ENCODE assay signal across 7 cellular contexts in genomic region chr6:12956991-12957320, GRCh38.
DNase-seq lines count a peak whose midpoint lies in the region; ATAC-seq lines count a peak whose summit lies in the region.

No MANE protein-coding gene starts in this region.

- H3K36me3 Mint-ChIP-seq in activated naive CD8-positive, alpha-beta T cell, result no peaks in the 10 kb centered on the region

- H3K9me3 Mint-ChIP-seq in activated naive CD8-positive, alpha-beta T cell (ENCODE audit: low read depth), result no peaks in the 10 kb centered on the region
- H3K9me3 Mint-ChIP-seq in stimulated activated naive CD8-positive, alpha-beta T cell treated with anti-CD3 and anti-CD28 coated beads, Interleukin-15, amount 100 ng/mL, for 72 hours, result no peaks in the 10 kb centered on the region

- no peak overlapping the region for H3K9ac ChIP-seq in HUES6 (ENCODE audit: low read length)
- no peak overlapping the region for H3K9ac ChIP-seq in iPS-20b (ENCODE audit: low read depth, low read length)

- peak overlapping the region; percentile 84 for H3K4me3 Mint-ChIP-seq in activated naive CD8-positive, alpha-beta T cell
- H3K4me3 Mint-ChIP-seq in stimulated activated naive CD8-positive, alpha-beta T cell treated with anti-CD3 and anti-CD28 coated beads, Interleukin-15, amount 100 ng/mL, for 72 hours, result peak overlapping the region; percentile 89 to 93

- H3K4me3 ChIP-seq in HUES6 (ENCODE audit: low read depth, low read length), result peak overlapping the region; percentile 58
- H3K4me3 ChIP-seq in iPS-20b (ENCODE audit: low read length), result peak overlapping the region; percentile 45

- H3K36me3 ChIP-seq in HUES6 (ENCODE audit: control insufficient read depth, insufficient read depth, low read length) (no peaks in the 10 kb centered on the region), iPS-20b (ENCODE audit: insufficient read depth, low read depth, low read length) (no peaks in the 10 kb centered on the region)

- ATAC-seq in stimulated activated naive CD8-positive, alpha-beta T cell treated with anti-CD3 and anti-CD28 coated beads, Interleukin-15, amount 100 ng/mL, for 72 hours, result no peak
- ATAC-seq in HG03460 (IDR thresholded peaks at IDR 0.05; ENCODE audit: unreplicated experiment), result no peak
- ATAC-seq in GM21423 (IDR thresholded peaks at IDR 0.05; ENCODE audit: unreplicated experiment), result no peak

- H3K27ac ChIP-seq in HUES6 (ENCODE audit: low read depth, low read length) (no peak overlapping the region), iPS-20b (ENCODE audit: low read length) (no peak overlapping the region)

- H3K9me3 ChIP-seq in HUES6 (ENCODE audit: control insufficient read depth, insufficient read depth, low read depth, low read length), result no peaks in the 10 kb centered on the region
- no peaks in the 10 kb centered on the region for H3K9me3 ChIP-seq in iPS-20b (ENCODE audit: insufficient read depth, low read depth, low read length)

- DNase-seq in stimulated activated naive CD8-positive, alpha-beta T cell treated with anti-CD3 and anti-CD28 coated beads, Interleukin-15, amount 100 ng/mL, for 72 hours, result no peak
- DNase-seq in NOMO-1 treated with DMSO at 0.1 percent for 48 hours (lab: John Stamatoyannopoulos, UW; ENCODE audit: unreplicated experiment), result no peak

- H3K27me3 ChIP-seq in HUES6 (ENCODE audit: control insufficient read depth, insufficient read depth, low read length), result peaks cover 51% of the 10 kb centered on the region
- H3K27me3 ChIP-seq in iPS-20b (ENCODE audit: insufficient read depth, low read length), result peaks cover 85% of the 10 kb centered on the region

- no peak overlapping the region for H3K27ac Mint-ChIP-seq in activated naive CD8-positive, alpha-beta T cell
- peak overlapping the region; percentile 30 to 76 for H3K27ac Mint-ChIP-seq in stimulated activated naive CD8-positive, alpha-beta T cell treated with anti-CD3 and anti-CD28 coated beads, Interleukin-15, amount 100 ng/mL, for 72 hours

- H3K4me1 Mint-ChIP-seq in activated naive CD8-positive, alpha-beta T cell (ENCODE audit: low read depth), result peaks cover 21% of the 10 kb centered on the region
- peaks cover 24% of the 10 kb centered on the region for H3K4me1 Mint-ChIP-seq in stimulated activated naive CD8-positive, alpha-beta T cell treated with anti-CD3 and anti-CD28 coated beads, Interleukin-15, amount 100 ng/mL, for 72 hours

- peaks cover 18% of the 10 kb centered on the region for H3K27me3 Mint-ChIP-seq in activated naive CD8-positive, alpha-beta T cell
- peaks cover 48% of the 10 kb centered on the region for H3K27me3 Mint-ChIP-seq in stimulated activated naive CD8-positive, alpha-beta T cell treated with anti-CD3 and anti-CD28 coated beads, Interleukin-15, amount 100 ng/mL, for 72 hours

- H3K4me1 ChIP-seq in HUES6 (ENCODE audit: control insufficient read depth, insufficient read depth, low read length) (peaks cover 29% of the 10 kb centered on the region), iPS-20b (ENCODE audit: insufficient read depth, low read length) (peaks cover 25% of the 10 kb centered on the region)
